Comparison of ENCODE assay signal across 19 cellular contexts in genomic region chr20:52649727-52650126, GRCh38.
"Had no signal": no experiment of that assay in that cellular context is flagged by ENCODE, and none has a peak within 500 bp of the region (broad histone marks: within the 10 kb centered on the region; RNA-seq: fewer than 3 reads in every experiment).

No MANE protein-coding gene starts in this region.

- H3K9me3 Mint-ChIP-seq: nephron had no signal

- H3K27me3 ChIP-seq: brain microvascular endothelial cell, esophagus muscularis mucosa, left lung, sigmoid colon, spleen, upper lobe of right lung had no signal

- H3K36me3 ChIP-seq: brain microvascular endothelial cell, esophagus muscularis mucosa, heart right ventricle, left lung, sigmoid colon, spleen, upper lobe of right lung, WERI-Rb-1 had no signal

- H3K27ac Mint-ChIP-seq: activated T-cell treated with anti-CD3 and anti-CD28 coated beads, Interleukin-2, amount 50 U/mL, for 72 hours; nephron had no signal

- H3K9me3 ChIP-seq: esophagus muscularis mucosa, heart right ventricle, left lung, sigmoid colon, spleen, upper lobe of right lung had no signal

- ATAC-seq: activated T-cell treated with anti-CD3 and anti-CD28 coated beads, Interleukin-2, amount 50 U/mL, for 72 hours; heart right ventricle; left lung; upper lobe of right lung had no signal

- H3K27ac ChIP-seq: brain microvascular endothelial cell, coronary artery, esophagus muscularis mucosa, heart right ventricle, left lung, sigmoid colon, spleen, upper lobe of right lung, WERI-Rb-1 had no signal

- DNase-seq: activated CD4-positive, alpha-beta T cell treated with anti-CD3 and anti-CD28 coated beads for 1 hour; activated effector memory CD4-positive, alpha-beta T cell treated with anti-CD3 and anti-CD28 coated beads, Interleukin-2, amount 50 U/mL, for 16 hours; activated naive CD4-positive, alpha-beta T cell treated with anti-CD3 and anti-CD28 coated beads, Interleukin-2, amount 50 U/mL, for 16 hours; activated T-cell treated with anti-CD3 and anti-CD28 coated beads, Interleukin-2, amount 50 U/mL, for 72 hours; aorta; brain microvascular endothelial cell; heart right ventricle; left lung; mammary epithelial cell; midbrain; nucleus accumbens; sigmoid colon; spleen; stimulated activated naive CD4-positive, alpha-beta T cell; upper lobe of right lung; WERI-Rb-1 had no signal

- H3K4me3 ChIP-seq: coronary artery, esophagus muscularis mucosa, heart right ventricle, left lung, sigmoid colon, spleen, upper lobe of right lung had no signal

- H3K4me1 ChIP-seq: esophagus muscularis mucosa, heart right ventricle, left lung, sigmoid colon, spleen had no signal

- H3K4me3 Mint-ChIP-seq: activated T-cell treated with anti-CD3 and anti-CD28 coated beads, Interleukin-2, amount 50 U/mL, for 72 hours; nephron had no signal

- H3K4me1 Mint-ChIP-seq: nephron had no signal
